ENCODE assay signal across 8 cellular contexts in genomic region chr12:66301944-66302826, GRCh38. TPM values are rescaled to one million over a fixed set of nuclear protein-coding genes. Genes with fewer than 3 reads are reported as not detected.
DNase-seq lines count a peak whose midpoint lies in the region; ATAC-seq and TF ChIP-seq lines count a peak whose summit lies in the region.

TSS of gene HELB (plus strand) at chr12:66302493. CDS start at chr12:66302604, 111 bp downstream.

- H3K4me3 ChIP-seq in OCI-LY1 (ENCODE audit: low read depth, low read length, poor library complexity, severe bottlenecking): peak within 1 kb of the TSS; percentile 72
- peak within 1 kb of the TSS; percentile 63 for H3K4me3 ChIP-seq in mesodermal cell (ENCODE audit: extremely low read depth, insufficient read depth, low read length, poor library complexity, severe bottlenecking)

- peaks cover 9% of the 10 kb centered on the region; the same call in 1 of the 2 replicates for H3K36me3 ChIP-seq in OCI-LY1 (ENCODE audit: insufficient read depth, low read length)
- peaks cover 4% of the 10 kb centered on the region for H3K36me3 ChIP-seq in mesodermal cell (ENCODE audit: control insufficient read depth, insufficient read depth, low read length)

- DNase-seq in DMS 273 (lab: John Stamatoyannopoulos, UW; ENCODE audit: unreplicated experiment) (peak; percentile 97), HuH-7 (ENCODE audit: low spot score) (peak; percentile 86), endothelial cell (ENCODE audit: low spot score) (peak; percentile 97)
- DNase-seq in activated CD8-positive, alpha-beta memory T cell treated with anti-CD3 and anti-CD28 coated beads, Interleukin-2, amount 50 U/mL, for 24 hours (ENCODE audit: extremely low read depth): peak; percentile 97
- DNase-seq in stimulated activated CD8-positive, alpha-beta memory T cell treated with anti-CD3 and anti-CD28 coated beads, Interleukin-15, amount 100 ng/mL, for 24 hours (ENCODE audit: low read depth): peak; percentile 95

- no peaks in the 10 kb centered on the region for H3K36me3 Mint-ChIP-seq in endothelial cell (ENCODE audit: low read depth, unreplicated experiment)

- no peaks in the 10 kb centered on the region for H4K20me1 ChIP-seq in OCI-LY1 (ENCODE audit: insufficient read depth, low read length)

- peaks cover 28% of the 10 kb centered on the region for H3K4me1 Mint-ChIP-seq in endothelial cell (ENCODE audit: unreplicated experiment)

- H3K27ac Mint-ChIP-seq in endothelial cell (ENCODE audit: unreplicated experiment): peak within 1 kb of the TSS; percentile 86

- TF ChIP-seq CTCF in OCI-LY1 (IDR thresholded peaks at IDR 0.05; ENCODE audit: low read length) (no peak), endothelial cell (IDR thresholded peaks at IDR 0.05; ENCODE audit: unreplicated experiment) (no peak)

- no peaks in the 10 kb centered on the region for H3K27me3 Mint-ChIP-seq in endothelial cell (ENCODE audit: unreplicated experiment)

- H3K4me1 ChIP-seq in OCI-LY1 (ENCODE audit: insufficient read depth, low read length, severe bottlenecking) (peaks cover 32% of the 10 kb centered on the region), mesodermal cell (ENCODE audit: control insufficient read depth, insufficient read depth, low read length, poor library complexity, severe bottlenecking) (no peaks in the 10 kb centered on the region)

- H3K9ac ChIP-seq in OCI-LY1 (ENCODE audit: low read length): peak within 1 kb of the TSS; percentile 61

- H2AFZ ChIP-seq in OCI-LY1 (ENCODE audit: low read length): peak within 1 kb of the TSS; percentile 94

- H3K4me2 ChIP-seq in OCI-LY1 (ENCODE audit: low read length): peak within 1 kb of the TSS; percentile 70

- no peaks in the 10 kb centered on the region for H3K9me3 ChIP-seq in OCI-LY1 (ENCODE audit: low read length)
- H3K9me3 ChIP-seq in mesodermal cell (ENCODE audit: control insufficient read depth, low read length): no peaks in the 10 kb centered on the region

- WGBS in mesodermal cell (ENCODE audit: insufficient coverage in 2 of 2), 2 experiments: 1% methylated on average over 37 to 41 of the region's 45 CpGs

- H3K27me3 ChIP-seq in OCI-LY1 (ENCODE audit: insufficient read depth, low read length): no peaks in the 10 kb centered on the region

- peak within 1 kb of the TSS; percentile 95 for H3K4me3 Mint-ChIP-seq in endothelial cell (ENCODE audit: unreplicated experiment)

- no peaks in the 10 kb centered on the region for H3K9me2 ChIP-seq in OCI-LY1 (ENCODE audit: low read depth, low read length)

- H3K27ac ChIP-seq in OCI-LY1 (ENCODE audit: low read depth, low read length, poor library complexity, severe bottlenecking) (no peak within 1 kb of the TSS), mesodermal cell (ENCODE audit: low read depth, low read length, severe bottlenecking) (peak within 1 kb of the TSS; percentile 84)

- H3F3A ChIP-seq in OCI-LY1 (ENCODE audit: insufficient read depth, low read length): no peaks in the 10 kb centered on the region; the same call in 1 of the 2 replicates

- H3K79me2 ChIP-seq in OCI-LY1 (ENCODE audit: insufficient read depth, low read length): no peaks in the 10 kb centered on the region

- ATAC-seq in GM21526 (IDR thresholded peaks at IDR 0.05; ENCODE audit: low FRiP score, unreplicated experiment): peak; percentile 91

- no peaks in the 10 kb centered on the region for H3K9me3 Mint-ChIP-seq in endothelial cell (ENCODE audit: unreplicated experiment)

RNA-seq across cellular contexts. Expression of gene HELB, which starts in this region (rescaled TPM):
- total RNA-seq in endothelial cell (ENCODE audit: unreplicated experiment): 3.7 TPM
- 1.6 TPM for polyA plus RNA-seq in mesodermal cell (2013, experiment 1 of 2)
- 2.0 TPM for polyA plus RNA-seq in mesodermal cell (2013, experiment 2 of 2)
